Comparison of ENCODE assay signal across 18 cellular contexts in genomic region chr12:120879102-120879501, GRCh38. TPM values are rescaled to one million over a fixed set of nuclear protein-coding genes. Genes with fewer than 3 reads are reported as not detected.
A peak's percentile ranks its signal among the peaks of the same experiment; 100 is the strongest.
DNase-seq lines count a peak whose midpoint lies in the region; ATAC-seq, FAIRE-seq and TF ChIP-seq lines count a peak whose summit lies in the region.
"Had no signal": no experiment of that assay in that cellular context is flagged by ENCODE, and none has a peak within 500 bp of the region (broad histone marks: within the 10 kb centered on the region; RNA-seq: fewer than 3 reads in every experiment).

No MANE protein-coding gene starts in this region.

- no peak overlapping the region for H2AFZ ChIP-seq in HCT116 (ENCODE audit: low read depth, low read length, poor library complexity, severe bottlenecking)
- no peak overlapping the region for H2AFZ ChIP-seq in K562 (ENCODE audit: low read depth, low read length)

- WGBS in K562 (ENCODE audit: insufficient coverage, low coverage, missing lambda C conversion rate) = 83% methylated on average over 3 of the region's 3 CpGs

- no peaks in the 10 kb centered on the region for H3K9me3 Mint-ChIP-seq in Calu3 (ENCODE audit: low read depth, unreplicated experiment)
- H3K9me3 Mint-ChIP-seq: CD8-positive, alpha-beta memory T cell; H9; IgD-negative memory B cell had no signal

- ATAC-seq in HCT116 = no peak
- peak; percentile 34; the same call in 1 of the 3 replicates for ATAC-seq in K562
- peak; percentile 75 for ATAC-seq in left lobe of liver

- H3K4me3 ChIP-seq in HCT116 (replicated peaks in 1 of 2; ENCODE audit: low read depth in 1 of 2, low read length in 2 of 2) (no peak overlapping the region), K562 (no peak overlapping the region)

- peaks cover 5% of the 10 kb centered on the region; the same call in 1 of the 2 replicates for H4K20me1 ChIP-seq in HCT116 (ENCODE audit: insufficient read depth)
- H4K20me1 ChIP-seq in K562 (replicated peaks; ENCODE audit: control insufficient read depth, insufficient read depth, low read length) = peaks cover 4% of the 10 kb centered on the region; the same call in 1 of the 2 replicates

- in situ Hi-C loops in K562 (cut with MboI) = no loop called here

- no peaks in the 10 kb centered on the region for H3K27me3 ChIP-seq in HCT116 (ENCODE audit: insufficient read depth, low read length)
- H3K27me3 ChIP-seq in K562 (ENCODE audit: control insufficient read depth in 2 of 2, insufficient read depth in 2 of 2, low read length in 2 of 2) = no peaks in the 10 kb centered on the region
- H3K27me3 ChIP-seq: BE2C had no signal

- TF ChIP-seq EP300 in K562 (IDR thresholded peaks at IDR 0.05; ENCODE audit: low read length) = no peak

- RAD21 ChIA-PET in HCT116 (lab: Charles Lee; ENCODE audit: low non-redundant PET in 1 of 2, low total read pairs in 2 of 2, uncharacterized antibody in 2 of 2, unreplicated experiment in 2 of 2) = interaction anchor here in 1 of 2 experiments (0.7 kb wide), 1 partner anchor 23 kb away, joined by 3 read pairs; no protein-coding TSS in a partner anchor

- H3K9me3 ChIP-seq in HCT116 (ENCODE audit: control insufficient read depth in 1 of 2, insufficient read depth in 1 of 2, low read depth in 1 of 2, low read length in 2 of 2) = no peaks in the 10 kb centered on the region
- no peaks in the 10 kb centered on the region for H3K9me3 ChIP-seq in K562 (replicated peaks; ENCODE audit: control insufficient read depth, insufficient read depth, low read depth, low read length)
- H3K9me3 ChIP-seq: BE2C had no signal

- POLR2A ChIA-PET in HCT116 (lab: Charles Lee) (no interaction called here), K562 (lab: Yijun Ruan, JAX) (interaction anchor here (1.4 to 2.0 kb wide), 2 partner anchors 10 to 13 kb away, joined by 7 to 11 read pairs; no protein-coding TSS in a partner anchor)

- CTCF ChIA-PET in HCT116 (lab: Charles Lee) (no interaction called here), K562 (lab: Yijun Ruan, JAX; ENCODE audit: low intra/inter-chr PET ratio) (no interaction called here), Calu3 (lab: Charles Lee) (interaction anchor here (0.6 to 1.4 kb wide), 3 partner anchors 9 to 99 kb away, joined by 3 read pairs; partner anchors contain the start of gene HNF1A)

- H3K9ac ChIP-seq in HCT116 (ENCODE audit: low read length) = no peak overlapping the region
- no peak overlapping the region for H3K9ac ChIP-seq in K562 (ENCODE audit: insufficient read depth in 1 of 2, low read depth in 2 of 2, low read length in 2 of 2)

- BruUV-seq in HCT116 (replicated peaks; lab: Mats Ljungman, UMichigan) (no TSS peak), K562 (replicated peaks; lab: Mats Ljungman, UMichigan) (no TSS peak), Calu3 (replicated peaks; lab: Mats Ljungman, UMichigan) (no TSS peak)

- peaks cover 2% of the 10 kb centered on the region for H3K4me1 Mint-ChIP-seq in Calu3 (ENCODE audit: low read depth, unreplicated experiment)

- no peak overlapping the region for H3K4me3 Mint-ChIP-seq in Calu3 (ENCODE audit: low read depth, unreplicated experiment)
- H3K4me3 Mint-ChIP-seq: CD8-positive, alpha-beta memory T cell; H9; IgD-negative memory B cell had no signal

- no peaks in the 10 kb centered on the region for H3K36me3 Mint-ChIP-seq in Calu3 (ENCODE audit: insufficient read depth, unreplicated experiment)

- TF ChIP-seq POLR2A in HCT116 (IDR thresholded peaks at IDR 0.05; ENCODE audit: borderline replicate concordance, extremely low read depth, insufficient read depth, insufficient read length) = no peak
- TF ChIP-seq POLR2A in K562 (conservative IDR thresholded peaks at IDR 0.05) = no peak

- H3K27ac ChIP-seq in HCT116 (ENCODE audit: low read depth, low read length) = no peak overlapping the region
- H3K27ac ChIP-seq in K562 (ENCODE audit: extremely low read depth, low read depth, low read length) = no peak overlapping the region

- no peak for FAIRE-seq in K562 (lab: Jason Lieb, UNC)
- FAIRE-seq: RCC 7860 had no signal

- no peaks in the 10 kb centered on the region for H3K9me1 ChIP-seq in K562 (ENCODE audit: control insufficient read depth, insufficient read depth, low read length)

- TF ChIP-seq RAD21 in HCT116 (IDR thresholded peaks at IDR 0.05; ENCODE audit: low read depth) = no peak
- no peak for TF ChIP-seq RAD21 in K562 (CRISPR knock-in tag; conservative IDR thresholded peaks at IDR 0.05 in 1 of 2, IDR thresholded peaks at IDR 0.05 in 1 of 2)

- H3K27ac Mint-ChIP-seq in Calu3 (ENCODE audit: unreplicated experiment) = no peak overlapping the region
- H3K27ac Mint-ChIP-seq: H9, IgD-negative memory B cell had no signal

- no peaks in the 10 kb centered on the region for H3K9me2 ChIP-seq in HCT116 (ENCODE audit: insufficient read depth)

- no peak for DNase-seq in HCT116 (ENCODE audit: low read depth, low spot score)
- no peak for DNase-seq in K562 (ENCODE audit: extremely low read depth in 1 of 4, low spot score in 3 of 4)
- DNase-seq in left lobe of liver (ENCODE audit: low spot score) = no peak
- peak; percentile 3 for DNase-seq in putamen (ENCODE audit: low spot score)
- DNase-seq in pons (ENCODE audit: low spot score) = no peak
- no peak for DNase-seq in activated CD4-positive, alpha-beta T cell treated with anti-CD3 and anti-CD28 coated beads for 1 hour
- no peak for DNase-seq in Calu3
- DNase-seq in anterior cingulate cortex (lab: John Stamatoyannopoulos, UW) = no peak
- DNase-seq: BE2C; CD8-positive, alpha-beta memory T cell; H9; NCI-H1048; NCI-H146; NCI-H2171; NCI-H510A; SIG-M5 had no signal

- H3K79me2 ChIP-seq in HCT116 (ENCODE audit: insufficient read depth, low read length) = peaks cover 73% of the 10 kb centered on the region
- peaks cover 52% of the 10 kb centered on the region for H3K79me2 ChIP-seq in K562 (ENCODE audit: control insufficient read depth, insufficient read depth, low read length)

- H3K27me3 Mint-ChIP-seq in Calu3 (ENCODE audit: unreplicated experiment) = no peaks in the 10 kb centered on the region
- H3K27me3 Mint-ChIP-seq: CD8-positive, alpha-beta memory T cell; IgD-negative memory B cell had no signal

- TF ChIP-seq CTCF in HCT116 (IDR thresholded peaks at IDR 0.05 in 2 of 3, conservative IDR thresholded peaks at IDR 0.05 in 1 of 3; ENCODE audit: borderline replicate concordance in 1 of 3, insufficient read depth in 1 of 3, low read depth in 2 of 3, low read length in 2 of 3) (no peak), K562 (IDR thresholded peaks at IDR 0.05 in 2 of 3, conservative IDR thresholded peaks at IDR 0.05 in 1 of 3; ENCODE audit: insufficient read depth in 2 of 3, low read depth in 1 of 3, low read length in 3 of 3) (no peak), Calu3 (IDR thresholded peaks at IDR 0.05; ENCODE audit: unreplicated experiment) (no peak)

- intact Hi-C loops in HCT116 (cut with micrococcal nuclease) (no loop called here), K562 (cut with micrococcal nuclease) (no loop called here), Calu3 (cut with micrococcal nuclease; ENCODE audit: unreplicated experiment) (no loop called here)

- peaks cover 0 to 7% of the 10 kb centered on the region in 2 experiments; a peak in 3 of 4 replicates for H3K4me1 ChIP-seq in HCT116 (ENCODE audit: control insufficient read depth in 1 of 2, insufficient read depth in 2 of 2, low read length in 2 of 2)
- H3K4me1 ChIP-seq in K562 (replicated peaks in 1 of 2; ENCODE audit: control insufficient read depth in 2 of 2, insufficient read depth in 2 of 2, low read length in 2 of 2) = 0 out of 5 replicates have a peak, but pooled peaks cover 0 to 4% of the 10 kb centered on the region in 2 experiments
- H3K4me1 ChIP-seq: BE2C had no signal

- H3K36me3 ChIP-seq in HCT116 (ENCODE audit: control insufficient read depth in 1 of 2, insufficient read depth in 2 of 2, low read length in 2 of 2) = no peaks in the 10 kb centered on the region
- peaks cover 3% of the 10 kb centered on the region; the same call in 1 of the 3 replicates for H3K36me3 ChIP-seq in K562 (ENCODE audit: control insufficient read depth, insufficient read depth, low read length)
- H3K36me3 ChIP-seq: BE2C had no signal

- H3K4me2 ChIP-seq in HCT116 (ENCODE audit: low read length) (no peak overlapping the region), K562 (ENCODE audit: insufficient read depth, low read length) (no peak overlapping the region)

TF ChIP-seq in HCT116, 20 proteins besides CTCF, POLR2A, EP300 and RAD21 (continues in another document):
- TF ChIP-seq ATF3 (IDR thresholded peaks at IDR 0.05) (peak; percentile 43; the same call in 1 of the 2 replicates), CBX3 (IDR thresholded peaks at IDR 0.05; ENCODE audit: low read depth) (no peak), SP1 (IDR thresholded peaks at IDR 0.05; ENCODE audit: low read depth) (no peak)

TF ChIP-seq in K562, 482 proteins besides CTCF, POLR2A, EP300 and RAD21 (continues in another document):
- peak; percentile 61; the same call in 1 of the 2 replicates for TF ChIP-seq ATF3 (IDR thresholded peaks at IDR 0.05)
- no peak for TF ChIP-seq ATF3 (CRISPR knock-in tag; conservative IDR thresholded peaks at IDR 0.05)

RNA-seq across cellular contexts. Expression of gene SPPL3, which starts 25.1 kb away (rescaled TPM):
- total RNA-seq in HCT116 (2021; ENCODE audit: unreplicated experiment) (39.7 TPM), K562 (2014; rRNA removed) (2.9 and 4.2 TPM in 2 replicates), K562 (2014; rRNA removed; fragmentation: Illumina TruSeq; extraction: Trizol) (7.1 and 8.3 TPM in 2 replicates), K562 (2015; rRNA removed; fragmentation: Illumina TruSeq; extraction: Trizol) (6.9 and 7.4 TPM in 2 replicates), K562 (2021) (21.6 and 23.8 TPM in 2 replicates), left lobe of liver (17.5 TPM), Calu3 (2022) (61.0 and 61.1 TPM in 2 replicates)
- polyA plus RNA-seq in HCT116 (2012) = 24.3 and 28.6 TPM in 2 replicates
- 25.1 and 48.4 TPM in 2 replicates for total RNA-seq in K562 (2011; cell fraction: chromatin; rRNA removed; ENCODE audit: low replicate concordance)
- total RNA-seq in K562 (2011; cell fraction: nucleolus; rRNA removed) = 15.8 and 16.1 TPM in 2 replicates
- 39.8 and 62.4 TPM in 2 replicates for total RNA-seq in K562 (2011; cell fraction: nucleoplasm; rRNA removed)
- polyA plus RNA-seq in K562 (2011; rRNA removed) (6.4 and 7.4 TPM in 2 replicates), K562 (2014; fragmentation: Illumina TruSeq; extraction: Trizol) (28.6 and 32.1 TPM in 2 replicates), K562 (2014; fragmentation: Nextera tagmentation; extraction: Ambion mirVana) (1 to 10 TPM; 3.8 to 5.3 TPM), K562 (2014; rRNA removed) (6.2 and 6.6 TPM in 2 replicates)
- polyA plus RNA-seq in K562 (2011; cell fraction: cytosol; rRNA removed) = 10.3 and 12.7 TPM in 2 replicates
- 7.9 and 10.3 TPM in 2 replicates for polyA plus RNA-seq in K562 (2011; cell fraction: nucleus; rRNA removed)
- 9.3 and 23.9 TPM in 2 replicates for polyA plus RNA-seq in K562 (2012)
- 13.7 and 19.4 TPM in 2 replicates for polyA minus RNA-seq in K562 (2011; rRNA and poly(A)+ RNA removed)
- 14.9 and 19.3 TPM in 2 replicates for polyA minus RNA-seq in K562 (2011; cell fraction: cytosol; rRNA and poly(A)+ RNA removed)
- 6.1 and 6.2 TPM in 2 replicates for polyA minus RNA-seq in K562 (2011; cell fraction: nucleus; rRNA and poly(A)+ RNA removed)

Comparison
In these comparisons a context has a peak if more than half of its experiments do, and no peak if none do; other contexts are left out.
1. Of the 22 proteins assayed by ChIP-seq in both K562 and HCT116: peak only in K562: none; only in HCT116: TCF7L2; in both: none; in neither: 20; mixed calls (peak in some experiments, not most) for 1.